22 cellular contexts compared by ENCODE assay signal in genomic region chr3:65448120-65448519, GRCh38.
"Had no signal": no experiment of that assay in that cellular context is flagged by ENCODE, and none has a peak within 500 bp of the region (broad histone marks: within the 10 kb centered on the region; RNA-seq: fewer than 3 reads in every experiment).

No MANE protein-coding gene starts in this region.

- H3K27me3 Mint-ChIP-seq: activated CD4-positive, alpha-beta memory T cell treated with anti-CD3 and anti-CD28 coated beads, Interleukin-2, amount 10 ng/mL, durations not matched to agents 7 days and 5 days; activated CD4-positive, alpha-beta T cell treated with anti-CD3 and anti-CD28 coated beads, Interleukin-2, amount 10 ng/mL, durations not matched to agents 7 days and 5 days; activated naive CD8-positive, alpha-beta T cell; activated T-cell treated with anti-CD3 and anti-CD28 coated beads, Interleukin-2, amount 50 U/mL, for 24 hours; activated T-helper 17 cell treated with anti-CD3 and anti-CD28 coated beads, Interleukin-2, amount 50 U/mL, for 72 hours had no signal

- ATAC-seq: activated T-helper 17 cell treated with anti-CD3 and anti-CD28 coated beads, Interleukin-2, amount 50 U/mL, for 72 hours; left lung; lower lobe of right lung; natural killer cell; right cardiac atrium; stimulated activated naive CD8-positive, alpha-beta T cell treated with anti-CD3 and anti-CD28 coated beads, Interleukin-15, Interleukin-2, amounts not matched to agents 100 U/mL and 50 U/mL, for 24 hours; WTC11 had no signal

- H3K4me3 ChIP-seq: left lung, lower lobe of right lung, spleen, thoracic aorta had no signal

- H3K9me3 Mint-ChIP-seq: activated CD4-positive, alpha-beta T cell treated with anti-CD3 and anti-CD28 coated beads, Interleukin-2, amount 10 ng/mL, durations not matched to agents 7 days and 5 days; WTC11 had no signal

- H3K4me3 Mint-ChIP-seq: activated CD4-positive, alpha-beta memory T cell treated with anti-CD3 and anti-CD28 coated beads, Interleukin-2, amount 10 ng/mL, durations not matched to agents 7 days and 5 days; activated CD4-positive, alpha-beta T cell treated with anti-CD3 and anti-CD28 coated beads, Interleukin-2, amount 10 ng/mL, durations not matched to agents 7 days and 5 days; activated naive CD8-positive, alpha-beta T cell; activated T-cell treated with anti-CD3 and anti-CD28 coated beads, Interleukin-2, amount 50 U/mL, for 24 hours; activated T-helper 17 cell treated with anti-CD3 and anti-CD28 coated beads, Interleukin-2, amount 50 U/mL, for 72 hours; natural killer cell; WTC11 had no signal

- DNase-seq: activated CD4-positive, alpha-beta memory T cell treated with anti-CD3 and anti-CD28 coated beads, Interleukin-2, amount 10 ng/mL, durations not matched to agents 7 days and 5 days; activated CD4-positive, alpha-beta T cell treated with anti-CD3 and anti-CD28 coated beads for 1 hour; activated CD4-positive, alpha-beta T cell treated with anti-CD3 and anti-CD28 coated beads, Interleukin-2, amount 10 ng/mL, durations not matched to agents 7 days and 5 days; activated CD8-positive, alpha-beta memory T cell treated with anti-CD3 and anti-CD28 coated beads, Interleukin-2, amount 50 U/mL, for 48 hours; activated T-cell treated with anti-CD3 and anti-CD28 coated beads, Interleukin-2, amount 50 U/mL, for 24 hours; anterior cingulate cortex; dermis blood vessel endothelial cell; effector CD4-positive, alpha-beta T cell; left lung; lower lobe of right lung; mesenchymal stem cell; natural killer cell; right cardiac atrium; spleen; stimulated activated CD4-positive, alpha-beta T cell treated with anti-CD3 and anti-CD28 coated beads, Interleukin-4, amount 100 ng/mL, for 1 hour; stimulated activated naive CD8-positive, alpha-beta T cell treated with anti-CD3 and anti-CD28 coated beads, Interleukin-15, Interleukin-2, amounts not matched to agents 100 U/mL and 50 U/mL, for 24 hours; T1000; trophoblast cell had no signal

- H3K4me1 Mint-ChIP-seq: activated CD4-positive, alpha-beta memory T cell treated with anti-CD3 and anti-CD28 coated beads, Interleukin-2, amount 10 ng/mL, durations not matched to agents 7 days and 5 days; activated CD4-positive, alpha-beta T cell treated with anti-CD3 and anti-CD28 coated beads, Interleukin-2, amount 10 ng/mL, durations not matched to agents 7 days and 5 days; activated T-helper 17 cell treated with anti-CD3 and anti-CD28 coated beads, Interleukin-2, amount 50 U/mL, for 72 hours; natural killer cell had no signal

- H3K36me3 Mint-ChIP-seq: activated naive CD8-positive, alpha-beta T cell; natural killer cell; WTC11 had no signal
